19 cellular contexts compared by ENCODE assay signal in genomic region chr11:111352235-111352746, GRCh38.
"Had no signal": no experiment of that assay in that cellular context is flagged by ENCODE, and none has a peak within 500 bp of the region (broad histone marks: within the 10 kb centered on the region; RNA-seq: fewer than 3 reads in every experiment).

No MANE protein-coding gene starts in this region.

- ATAC-seq: activated T-helper 17 cell treated with anti-CD3 and anti-CD28 coated beads, Interleukin-2, amount 50 U/mL, for 72 hours; effector memory CD8-positive, alpha-beta T cell; left lobe of liver had no signal

- H3K27me3 ChIP-seq: right atrium auricular region, tibial nerve had no signal

- H3K4me1 ChIP-seq: prostate gland, right atrium auricular region had no signal

- H3K27ac ChIP-seq: right atrium auricular region had no signal

- H3K36me3 ChIP-seq: prostate gland, right atrium auricular region, tibial nerve had no signal

- H3K4me3 ChIP-seq: prostate gland, right atrium auricular region, tibial nerve had no signal

- H3K9me3 ChIP-seq: prostate gland, right atrium auricular region, tibial nerve had no signal

- DNase-seq: activated CD4-positive, alpha-beta memory T cell treated with anti-CD3 and anti-CD28 coated beads for 36 hours; activated naive CD4-positive, alpha-beta T cell; activated naive CD8-positive, alpha-beta T cell treated with anti-CD3 and anti-CD28 coated beads for 36 hours; amniotic stem cell; caudate nucleus; effector memory CD8-positive, alpha-beta T cell; foreskin fibroblast; kidney; mammary epithelial cell; stimulated activated CD4-positive, alpha-beta T cell treated with anti-CD3 and anti-CD28 coated beads, Interleukin-12 subunit alpha, Interleukin-12 subunit beta, amount 100 ng/mL, for 4 hours; stimulated activated CD4-positive, alpha-beta T cell treated with anti-CD3 and anti-CD28 coated beads, Interleukin-1b, Interleukin-23, amount 100 ng/mL, for 48 hours; stimulated activated CD8-positive, alpha-beta memory T cell treated with anti-CD3 and anti-CD28 coated beads, Interleukin-4, amount 100 ng/mL, for 48 hours; stimulated activated naive CD4-positive, alpha-beta T cell treated with Interleukin-2 at 50 U/mL for 16 hours; substantia nigra had no signal
